Comparison of ENCODE assay signal across 8 cellular contexts in genomic region chr16:1991588-1992474, GRCh38. TPM values are rescaled to one million over a fixed set of nuclear protein-coding genes. Genes with fewer than 3 reads are reported as not detected.
DNase-seq lines count a peak whose midpoint lies in the region; ATAC-seq and TF ChIP-seq lines count a peak whose summit lies in the region.

No MANE protein-coding gene starts in this region.

- H3K9me3 Mint-ChIP-seq in naive thymus-derived CD4-positive, alpha-beta T cell: no peaks in the 10 kb centered on the region

- peak overlapping the region; percentile 68 to 83 (median 77) for H3K4me3 Mint-ChIP-seq in naive thymus-derived CD4-positive, alpha-beta T cell

- H3K27ac ChIP-seq in naive thymus-derived CD4-positive, alpha-beta T cell (ENCODE audit: low read depth, low read length): peak overlapping the region; percentile 54

- H3K27ac Mint-ChIP-seq in naive thymus-derived CD4-positive, alpha-beta T cell: peak overlapping the region in 7 of 9 donors; percentile 62 to 82 (median 70)

- ATAC-seq in HG02610 (IDR thresholded peaks at IDR 0.05; ENCODE audit: unreplicated experiment): peak; percentile 44
- ATAC-seq in naive thymus-derived CD4-positive, alpha-beta T cell: peak; percentile 95

- peaks cover 8 to 14% (median 11%) of the 10 kb centered on the region in 5 donors for H3K27me3 Mint-ChIP-seq in naive thymus-derived CD4-positive, alpha-beta T cell

- POLR2A ChIA-PET in GM10248 (lab: Yijun Ruan, JAX): interaction anchor here (0.9 to 3.3 kb wide), 5 partner anchors 11 to 164 kb away, joined by 3 to 22 read pairs (median 6); partner anchors contain the start of genes RPS2 and TRAF7
- POLR2A ChIA-PET in naive thymus-derived CD4-positive, alpha-beta T cell (lab: Charles Lee): interaction anchor here (0.7 to 3.7 kb wide), 15 partner anchors 8 to 691 kb away, joined by 3 to 39 read pairs (median 4); partner anchors contain the start of genes GFER, KCTD5, NDUFB10 and NOXO1

- peak overlapping the region; percentile 85 for H3K4me3 ChIP-seq in NT2/D1 (ENCODE audit: insufficient read length, low read depth)
- peak overlapping the region; percentile 39 for H3K4me3 ChIP-seq in naive thymus-derived CD4-positive, alpha-beta T cell (ENCODE audit: low read length)

- H3K36me3 ChIP-seq in NT2/D1 (ENCODE audit: insufficient read depth, insufficient read length, low read length): peaks cover 29% of the 10 kb centered on the region
- peaks cover 0 to 4% (median 0%) of the 10 kb centered on the region in 3 experiments for H3K36me3 ChIP-seq in naive thymus-derived CD4-positive, alpha-beta T cell (ENCODE audit: control insufficient read depth in 2 of 3, insufficient read depth in 3 of 3, low read length in 3 of 3)

- DNase-seq in GM10248 (ENCODE audit: extremely low spot score) (peak; percentile 100), NT2/D1 (ENCODE audit: low read depth, low spot score) (peak; percentile 90), fibroblast of gingiva (ENCODE audit: low read depth) (peak; percentile 82), NCI-H1436 treated with DMSO at 0.1 percent for 48 hours (lab: John Stamatoyannopoulos, UW) (no peak)
- DNase-seq in activated T-helper 1 cell treated with anti-CD3 and anti-CD28 coated beads, Interleukin-2, amount 50 U/mL, for 16 hours (ENCODE audit: low read depth in 1 of 2, low spot score in 1 of 2): peak; percentile 95 to 97
- DNase-seq in naive thymus-derived CD4-positive, alpha-beta T cell: peak; percentile 85 to 98 (median 92)
- peak; percentile 94 to 98 for DNase-seq in stimulated activated CD8-positive, alpha-beta memory T cell treated with anti-CD3 and anti-CD28 coated beads, Interleukin-7, amount 100 ng/mL, for 1 hour (ENCODE audit: low read depth in 2 of 2)

- TF ChIP-seq CTCF in GM10248 (IDR thresholded peaks at IDR 0.05; ENCODE audit: control extremely low read depth, extremely low read depth, low read depth, missing control alignments): no peak

- H3K9me3 ChIP-seq in NT2/D1 (ENCODE audit: insufficient read depth, low read length): no peaks in the 10 kb centered on the region
- H3K9me3 ChIP-seq in naive thymus-derived CD4-positive, alpha-beta T cell (ENCODE audit: control insufficient read depth in 2 of 3, low read length in 3 of 3): no peaks in the 10 kb centered on the region

- H3K36me3 Mint-ChIP-seq in naive thymus-derived CD4-positive, alpha-beta T cell: peaks cover 0 to 5% (median 0%) of the 10 kb centered on the region in 5 donors

- H3K27me3 ChIP-seq in NT2/D1 (ENCODE audit: insufficient read depth, insufficient read length): peaks cover 28% of the 10 kb centered on the region
- peaks cover 0 to 3% of the 10 kb centered on the region in 2 donors for H3K27me3 ChIP-seq in naive thymus-derived CD4-positive, alpha-beta T cell (ENCODE audit: control insufficient read depth in 2 of 2, insufficient read depth in 2 of 2, low read length in 2 of 2)

- peak overlapping the region; percentile 69 for H3K9ac ChIP-seq in NT2/D1 (ENCODE audit: insufficient read length, low read depth)

- H3K4me1 Mint-ChIP-seq in naive thymus-derived CD4-positive, alpha-beta T cell: peaks cover 5 to 33% (median 22%) of the 10 kb centered on the region in 7 donors

- intact Hi-C loops in naive thymus-derived CD4-positive, alpha-beta T cell (cut with micrococcal nuclease): loop anchor here (1.0 to 10.0 kb wide), 8 partner anchors 8 to 233 kb away; partner anchors contain the start of genes GFER (in 2 of the 2), MSRB1 (in 2 of the 2), ZNF598 (in 2 of the 2) and E4F1 (in 1 of the 2)

- CTCF ChIA-PET in GM10248 (lab: Yijun Ruan, JAX): interaction anchor here (7.3 kb wide), 1 partner anchor 12 kb away, joined by 63 read pairs; no protein-coding TSS in a partner anchor
- CTCF ChIA-PET in naive thymus-derived CD4-positive, alpha-beta T cell (lab: Charles Lee): interaction anchor here (1.0 kb wide), 1 partner anchor 164 kb away, joined by 3 read pairs; the partner anchor contains the start of gene TRAF7

- peaks cover 32% of the 10 kb centered on the region for H3K4me1 ChIP-seq in NT2/D1 (ENCODE audit: insufficient read depth, insufficient read length)
- H3K4me1 ChIP-seq in naive thymus-derived CD4-positive, alpha-beta T cell (ENCODE audit: control insufficient read depth in 2 of 2, insufficient read depth in 2 of 2, low read length in 2 of 2): peaks cover 15 to 16% of the 10 kb centered on the region in 2 donors

RNA-seq across cellular contexts. Expression of gene SYNGR3, which starts 2.1 kb away (rescaled TPM):
- 1 to 10 TPM in 2 of 5 experiments, under 1 TPM in 3; 0.49 to 8.8 (median 0.80) TPM for total RNA-seq in naive thymus-derived CD4-positive, alpha-beta T cell
- polyA plus RNA-seq in naive thymus-derived CD4-positive, alpha-beta T cell: 1 to 10 TPM in 1 of 2 donors, under 1 TPM in 1; 0.92 to 1.6 TPM

RNA-seq across cellular contexts. Expression of gene GFER, which starts 7.8 kb away (rescaled TPM):
- 10 to 100 TPM; 14.0 to 28.2 (median 18.1) TPM for total RNA-seq in naive thymus-derived CD4-positive, alpha-beta T cell
- polyA plus RNA-seq in naive thymus-derived CD4-positive, alpha-beta T cell: 10 to 100 TPM; 19.6 to 30.8 TPM

RNA-seq across cellular contexts. Expression of gene NOXO1, which starts 10.6 kb away (rescaled TPM):
- total RNA-seq in naive thymus-derived CD4-positive, alpha-beta T cell: 1 to 10 TPM in 1 of 5 experiments, under 1 TPM in 4; 0.24 to 1.3 (median 0.79) TPM
- under 1 TPM; 0.17 to 0.29 TPM for polyA plus RNA-seq in naive thymus-derived CD4-positive, alpha-beta T cell

RNA-seq across cellular contexts. Expression of gene ZNF598, which starts 17.8 kb away (rescaled TPM):
- 10 to 100 TPM; 44.3 to 63.2 (median 49.8) TPM for total RNA-seq in naive thymus-derived CD4-positive, alpha-beta T cell
- 1 to 10 TPM; 1.9 to 9.4 TPM for polyA plus RNA-seq in naive thymus-derived CD4-positive, alpha-beta T cell

RNA-seq across cellular contexts. Expression of gene TBL3, which starts 20.0 kb away (rescaled TPM):
- 10 to 100 TPM; 17.2 to 45.2 (median 27.6) TPM for total RNA-seq in naive thymus-derived CD4-positive, alpha-beta T cell
- polyA plus RNA-seq in naive thymus-derived CD4-positive, alpha-beta T cell: 10 to 100 TPM; 59.4 to 89.8 TPM
